Comparison of ENCODE assay signal across 21 cellular contexts in the genomic region with DNA sequence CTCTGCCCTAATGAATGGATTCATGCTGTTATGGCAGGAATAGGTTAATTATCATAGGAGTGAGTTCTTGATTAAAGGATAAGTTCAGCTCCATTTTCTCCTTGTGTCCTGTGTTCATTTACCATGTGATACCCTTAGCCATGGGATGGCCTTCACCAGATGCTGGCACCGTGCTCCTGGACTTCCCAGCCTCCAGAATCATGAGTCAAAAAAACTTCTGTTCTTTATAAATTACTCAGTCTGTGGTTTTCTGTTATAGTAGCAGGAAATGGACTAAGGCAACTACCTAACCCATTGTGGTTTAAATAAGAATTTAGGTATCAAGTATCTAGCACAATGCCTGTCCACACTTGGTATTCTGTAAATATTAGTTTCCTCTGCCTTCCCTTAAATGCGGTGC.
DNase-seq lines count a peak whose midpoint lies in the region; ATAC-seq and TF ChIP-seq lines count a peak whose summit lies in the region.
"Had no signal": no experiment of that assay in that cellular context is flagged by ENCODE, and none has a peak within 500 bp of the region (broad histone marks: within the 10 kb centered on the region; RNA-seq: fewer than 3 reads in every experiment).

No MANE protein-coding gene starts in this region.

- intact Hi-C loops in sciatic nerve (cut with DNase I), result no loop called here

- DNase-seq in EL, result peak; percentile 2
- peak; percentile 72 for DNase-seq in LHCN-M2 (ENCODE audit: low read depth)
- peak; percentile 43 for DNase-seq in astrocyte of the spinal cord (ENCODE audit: low read depth, low spot score)
- DNase-seq in fibroblast of mammary gland (ENCODE audit: low read depth), result peak; percentile 1
- DNase-seq in NK-92 treated with Interleukin-12 subunit alpha and Interleukin-12 subunit beta, amount 100 ng/mL, for 24 hours (lab: John Stamatoyannopoulos, UW), result no peak
- no peak for DNase-seq in sciatic nerve (ENCODE audit: low spot score)
- DNase-seq: CD4-positive, CD25-positive, alpha-beta regulatory T cell; GOT3; HFFc6; NCI-H1105 treated with DMSO at 0.1 percent for 48 hours; NCI-H2029; NCI-H510A; NCI-H69; OCI-M1; Peyer's patch; SIG-M5 had no signal

- TF ChIP-seq CTCF in astrocyte of the spinal cord (IDR thresholded peaks at IDR 0.05; ENCODE audit: low read depth, low read length) (no peak), fibroblast of mammary gland (conservative IDR thresholded peaks at IDR 0.05; ENCODE audit: control insufficient read depth, insufficient read depth, low read depth, low read length) (no peak)

- H3K4me3 ChIP-seq in astrocyte of the spinal cord (ENCODE audit: low read depth, low read length) (no peak overlapping the region), fibroblast of mammary gland (ENCODE audit: control insufficient read depth, low read depth, low read length) (no peak overlapping the region)
- H3K4me3 ChIP-seq: BLaER1, HAP-1, Peyer's patch, SK-N-MC had no signal

- ATAC-seq in GM21423 (IDR thresholded peaks at IDR 0.05; ENCODE audit: unreplicated experiment) (no peak), HG02870 (IDR thresholded peaks at IDR 0.05; ENCODE audit: unreplicated experiment) (no peak), sciatic nerve (no peak)

- in situ Hi-C loops in astrocyte of the spinal cord (cut with HindIII; ENCODE audit: low sequenced_read_pairs), result no loop called here

Comparison
In these comparisons a context has a peak if more than half of its experiments do, and no peak if none do; other contexts are left out.
1. DNase-seq: peak in EL (single experiment), LHCN-M2 (single experiment), astrocyte of the spinal cord (single experiment) and fibroblast of mammary gland (single experiment); none in NK-92 treated with Interleukin-12 subunit alpha and Interleukin-12 subunit beta, amount 100 ng/mL, for 24 hours (single experiment) and sciatic nerve (single experiment).